In the genomic region with DNA sequence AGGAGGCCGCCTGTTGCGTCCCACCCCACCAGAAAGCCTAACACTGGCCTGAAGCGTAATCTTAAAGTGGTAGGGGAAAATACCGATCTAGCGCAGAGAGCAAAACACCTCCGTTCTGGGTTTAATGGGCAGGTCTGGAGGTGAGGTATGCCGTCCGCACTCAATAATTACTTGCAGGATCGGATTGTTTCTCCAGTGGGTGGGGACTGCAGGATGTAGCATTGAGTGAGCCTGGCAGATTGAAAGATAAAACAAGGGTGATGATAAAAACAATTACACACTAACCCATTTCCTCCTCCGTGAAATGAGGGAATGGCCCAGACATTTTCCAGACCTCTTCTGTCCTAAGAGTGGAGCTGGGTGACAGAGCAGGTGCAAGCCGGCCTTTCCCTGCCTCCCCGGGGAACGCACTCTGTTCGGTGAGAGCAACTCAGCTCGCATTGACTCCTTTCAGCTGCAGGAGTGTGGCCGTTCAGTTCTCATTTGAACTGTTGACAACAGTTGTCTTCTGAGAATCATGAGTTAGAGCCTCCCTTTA, we compare ENCODE assay signal across 8 cellular contexts.
DNase-seq lines count a peak whose midpoint lies in the region; ATAC-seq and TF ChIP-seq lines count a peak whose summit lies in the region.

No MANE protein-coding gene starts in this region.

- H3K27me3 ChIP-seq in HUES48 (ENCODE audit: control insufficient read depth, insufficient read depth, low read length) (peaks cover 27% of the 10 kb centered on the region), muscle layer of duodenum (ENCODE audit: low read depth, low read length) (no peaks in the 10 kb centered on the region)

- H3K9ac ChIP-seq in HUES48 (ENCODE audit: low read depth, low read length), result peak overlapping the region; percentile 58; the same call in 1 of the 2 replicates

- H3K9me3 ChIP-seq in HUES48 (ENCODE audit: control insufficient read depth, insufficient read depth, low read length) (no peaks in the 10 kb centered on the region), muscle layer of duodenum (ENCODE audit: control insufficient read depth in 1 of 2, low read length in 2 of 2) (no peaks in the 10 kb centered on the region)

- peak overlapping the region; percentile 75 for H3K4me3 ChIP-seq in HUES48 (ENCODE audit: low read depth, low read length)
- H3K4me3 ChIP-seq in muscle layer of duodenum (ENCODE audit: low read depth in 1 of 2, low read length in 2 of 2), result peak overlapping the region; percentile 88 to 93

- H3K27ac ChIP-seq in HUES48 (ENCODE audit: low read depth, low read length) (peak overlapping the region; percentile 32), VCaP (peak overlapping the region; percentile 92), muscle layer of duodenum (ENCODE audit: low read length) (peak overlapping the region; percentile 68)

- peak; percentile 30 for DNase-seq in COR-L47 (lab: John Stamatoyannopoulos, UW)
- DNase-seq in effector CD4-positive, alpha-beta T cell, result peak; percentile 22
- DNase-seq in putamen (ENCODE audit: low spot score), result no peak
- DNase-seq in epidermal melanocyte (ENCODE audit: insufficient read length, low spot score), result no peak

- H3K36me3 ChIP-seq in HUES48 (ENCODE audit: control insufficient read depth, insufficient read depth, low read length) (no peaks in the 10 kb centered on the region), muscle layer of duodenum (ENCODE audit: control insufficient read depth in 1 of 2, insufficient read depth in 2 of 2, low read length in 2 of 2) (no peaks in the 10 kb centered on the region)

- ATAC-seq in GM21515 (IDR thresholded peaks at IDR 0.05; ENCODE audit: unreplicated experiment), result peak; percentile 31

- H3K4me1 ChIP-seq in HUES48 (ENCODE audit: control insufficient read depth, insufficient read depth, low read length) (peaks cover 5% of the 10 kb centered on the region), muscle layer of duodenum (ENCODE audit: control insufficient read depth in 1 of 2, insufficient read depth in 2 of 2, low read length in 2 of 2) (peaks cover 0 to 16% of the 10 kb centered on the region in 2 donors)

- no peak for TF ChIP-seq CTCF in VCaP (conservative IDR thresholded peaks at IDR 0.05)

Comparison
In these comparisons a context has a peak if more than half of its experiments do, and no peak if none do; other contexts are left out.
1. DNase-seq: peak in COR-L47 (single experiment) and effector CD4-positive, alpha-beta T cell (single experiment); none in putamen (single experiment) and epidermal melanocyte (single experiment).
2. H3K27ac ChIP-seq: peak in every context shown above with its lines; median percentile 92 in VCaP; 68 in muscle layer of duodenum; 32 in HUES48.